17 cellular contexts compared by ENCODE assay signal in the genomic region with DNA sequence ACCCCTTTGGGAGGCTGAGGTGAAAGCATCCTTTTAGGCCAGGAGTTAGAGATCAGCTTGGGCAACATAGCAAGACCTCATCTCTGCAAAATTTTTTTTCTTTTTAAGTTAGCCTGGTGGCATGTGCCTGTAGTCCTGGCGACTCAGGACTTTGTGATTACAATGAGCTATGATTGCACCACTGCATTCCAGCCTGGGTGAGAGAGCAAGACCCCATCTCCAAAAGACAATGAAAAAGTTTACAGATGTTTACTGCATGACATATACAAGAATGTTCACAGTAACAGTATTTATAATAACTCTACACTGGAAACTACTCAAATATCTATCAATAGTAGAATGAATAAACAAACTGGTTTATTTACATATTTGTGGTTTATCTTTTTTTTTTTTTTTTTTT. TPM values are rescaled to one million over a fixed set of nuclear protein-coding genes. Genes with fewer than 3 reads are reported as not detected.
"Had no signal": no experiment of that assay in that cellular context is flagged by ENCODE, and none has a peak within 500 bp of the region (broad histone marks: within the 10 kb centered on the region; RNA-seq: fewer than 3 reads in every experiment).

No MANE protein-coding gene starts in this region.

- H3K27ac Mint-ChIP-seq: activated CD4-positive, alpha-beta memory T cell treated with anti-CD3 and anti-CD28 coated beads for 36 hours; activated naive CD8-positive, alpha-beta T cell treated with anti-CD3 and anti-CD28 coated beads for 36 hours; neural progenitor cell had no signal

- H3K4me3 Mint-ChIP-seq: activated CD4-positive, alpha-beta memory T cell treated with anti-CD3 and anti-CD28 coated beads for 36 hours; activated naive CD8-positive, alpha-beta T cell treated with anti-CD3 and anti-CD28 coated beads for 36 hours; activated T-cell treated with anti-CD3 and anti-CD28 coated beads, Interleukin-2, amount 50 U/mL, for 4 hours; neural progenitor cell had no signal

- H3K9me3 Mint-ChIP-seq: activated naive CD8-positive, alpha-beta T cell treated with anti-CD3 and anti-CD28 coated beads for 36 hours; stimulated activated naive B cell treated with anti-CD40 and anti-IgM and Interleukin-4, amounts not matched to agents 10 μg/mL and 1 μg/mL and 100 μg/mL, for 72 hours had no signal

- H3K9me3 ChIP-seq: ascending aorta had no signal

- DNase-seq: activated CD4-positive, alpha-beta memory T cell treated with anti-CD3 and anti-CD28 coated beads for 36 hours; activated CD4-positive, alpha-beta T cell treated with anti-CD3 and anti-CD28 coated beads for 1 hour; activated effector memory CD4-positive, alpha-beta T cell treated with anti-CD3 and anti-CD28 coated beads, Interleukin-2, amount 50 U/mL, for 16 hours; activated naive CD8-positive, alpha-beta T cell treated with anti-CD3 and anti-CD28 coated beads for 36 hours; activated T-cell treated with anti-CD3 and anti-CD28 coated beads, Interleukin-2, amount 50 U/mL, for 4 hours; hypothalamus; kidney glomerular epithelial cell; midbrain; stimulated activated naive B cell treated with anti-CD40 and anti-IgM and Interleukin-4, amounts not matched to agents 10 μg/mL and 1 μg/mL and 100 μg/mL, for 72 hours; T-helper 9 cell had no signal

- H3K36me3 Mint-ChIP-seq: activated CD4-positive, alpha-beta memory T cell treated with anti-CD3 and anti-CD28 coated beads for 36 hours; activated naive CD8-positive, alpha-beta T cell treated with anti-CD3 and anti-CD28 coated beads for 36 hours; neural progenitor cell; stimulated activated naive B cell treated with anti-CD40 and anti-IgM and Interleukin-4, amounts not matched to agents 10 μg/mL and 1 μg/mL and 100 μg/mL, for 72 hours had no signal

- H3K4me1 ChIP-seq: ascending aorta, esophagus muscularis mucosa, neural progenitor cell, parathyroid adenoma, right atrium auricular region, tibial nerve had no signal

- H3K4me3 ChIP-seq: ascending aorta, esophagus muscularis mucosa, neural progenitor cell, right atrium auricular region, tibial nerve had no signal

- H3K36me3 ChIP-seq: ascending aorta, esophagus muscularis mucosa, neural progenitor cell, right atrium auricular region, tibial nerve had no signal

- H3K4me1 Mint-ChIP-seq: activated naive CD8-positive, alpha-beta T cell treated with anti-CD3 and anti-CD28 coated beads for 36 hours had no signal

- H3K4me2 ChIP-seq: neural progenitor cell had no signal

- H2AFZ ChIP-seq: neural progenitor cell, parathyroid adenoma had no signal

- H3K27me3 ChIP-seq: ascending aorta, esophagus muscularis mucosa, neural progenitor cell, right atrium auricular region, tibial nerve had no signal

- H3K27me3 Mint-ChIP-seq: activated CD4-positive, alpha-beta memory T cell treated with anti-CD3 and anti-CD28 coated beads for 36 hours; activated naive CD8-positive, alpha-beta T cell treated with anti-CD3 and anti-CD28 coated beads for 36 hours; stimulated activated naive B cell treated with anti-CD40 and anti-IgM and Interleukin-4, amounts not matched to agents 10 μg/mL and 1 μg/mL and 100 μg/mL, for 72 hours had no signal

- ATAC-seq: activated T-cell treated with anti-CD3 and anti-CD28 coated beads, Interleukin-2, amount 50 U/mL, for 4 hours had no signal

- H3K27ac ChIP-seq: ascending aorta, esophagus muscularis mucosa, neural progenitor cell, parathyroid adenoma, right atrium auricular region, tibial nerve had no signal

- H3K9ac ChIP-seq: neural progenitor cell, parathyroid adenoma had no signal

RNA-seq across cellular contexts. Expression of a gene that starts 33.1 kb away (rescaled TPM):
- total RNA-seq: ascending aorta, bronchial epithelial cell, esophagus muscularis mucosa, tibial nerve had no signal

RNA-seq across cellular contexts. Expression of a gene that starts 41.0 kb away (rescaled TPM):
- total RNA-seq: activated CD4-positive, alpha-beta memory T cell treated with anti-CD3 and anti-CD28 coated beads for 36 hours had no signal

RNA-seq across cellular contexts. Expression of a gene that starts 46.8 kb away (rescaled TPM):
- total RNA-seq: activated CD4-positive, alpha-beta memory T cell treated with anti-CD3 and anti-CD28 coated beads for 36 hours; bronchial epithelial cell had no signal
